Comparison of ENCODE assay signal across 10 cellular contexts in genomic region chr1:160646711-160647328, GRCh38. TPM values are rescaled to one million over a fixed set of nuclear protein-coding genes. Genes with fewer than 3 reads are reported as not detected.
DNase-seq lines count a peak whose midpoint lies in the region; ATAC-seq and FAIRE-seq lines count a peak whose summit lies in the region.
"Had no signal": no experiment of that assay in that cellular context is flagged by ENCODE, and none has a peak within 500 bp of the region (broad histone marks: within the 10 kb centered on the region; RNA-seq: fewer than 3 reads in every experiment).

Gene SLAMF1 (minus strand): TSS chr1:160647044. CDS start chr1:160646945, 99 bp downstream.

- intact Hi-C loops in activated T-helper 2 cell treated with anti-CD3 and anti-CD28 coated beads, Interferon-gamma antibody, Interleukin-2, Interleukin-4, amounts not matched to agents 10 μg/mL and 5 μg/mL and 100 μg/mL, durations not matched to agents 14 hours and 24 hours and 36 hours (cut with micrococcal nuclease) = loop anchor here (2.0 kb wide), 1 partner anchor 16 kb away; no protein-coding TSS in a partner anchor

- peak within 1 kb of the TSS; percentile 99 for H3K27ac Mint-ChIP-seq in activated T-helper 2 cell treated with anti-CD3 and anti-CD28 coated beads, Interferon-gamma antibody, Interleukin-2, Interleukin-4, amounts not matched to agents 10 μg/mL and 5 μg/mL and 100 μg/mL, durations not matched to agents 14 hours and 24 hours and 36 hours

- DNase-seq in A172 (ENCODE audit: low spot score) = peak; percentile 92
- DNase-seq in activated T-helper 2 cell treated with anti-CD3 and anti-CD28 coated beads, Interferon-gamma antibody, Interleukin-2, Interleukin-4, amounts not matched to agents 10 μg/mL and 5 μg/mL and 100 μg/mL, durations not matched to agents 14 hours and 24 hours and 36 hours (ENCODE audit: low spot score) = no peak
- DNase-seq in stimulated activated CD4-positive, alpha-beta T cell treated with anti-CD3 and anti-CD28 coated beads, Interleukin-2, amount 100 ng/mL, for 4 hours (ENCODE audit: low read depth) = peak; percentile 24
- DNase-seq in globus pallidus (ENCODE audit: low spot score) = no peak
- DNase-seq in DMS53 treated with DMSO at 0.1 percent for 48 hours (lab: John Stamatoyannopoulos, UW; ENCODE audit: unreplicated experiment) = no peak
- no peak for DNase-seq in urothelium cell line (ENCODE audit: low spot score)
- DNase-seq: right cardiac atrium had no signal

- H3K4me1 Mint-ChIP-seq in activated T-helper 2 cell treated with anti-CD3 and anti-CD28 coated beads, Interferon-gamma antibody, Interleukin-2, Interleukin-4, amounts not matched to agents 10 μg/mL and 5 μg/mL and 100 μg/mL, durations not matched to agents 14 hours and 24 hours and 36 hours (ENCODE audit: low read depth) = peaks cover 60% of the 10 kb centered on the region

- H3K36me3 Mint-ChIP-seq in activated T-helper 2 cell treated with anti-CD3 and anti-CD28 coated beads, Interferon-gamma antibody, Interleukin-2, Interleukin-4, amounts not matched to agents 10 μg/mL and 5 μg/mL and 100 μg/mL, durations not matched to agents 14 hours and 24 hours and 36 hours (ENCODE audit: low read depth) = peaks cover 66% of the 10 kb centered on the region

- H3K27me3 Mint-ChIP-seq in activated T-helper 2 cell treated with anti-CD3 and anti-CD28 coated beads, Interferon-gamma antibody, Interleukin-2, Interleukin-4, amounts not matched to agents 10 μg/mL and 5 μg/mL and 100 μg/mL, durations not matched to agents 14 hours and 24 hours and 36 hours (ENCODE audit: low read depth) = no peaks in the 10 kb centered on the region

- H3K9me3 Mint-ChIP-seq in activated T-helper 2 cell treated with anti-CD3 and anti-CD28 coated beads, Interferon-gamma antibody, Interleukin-2, Interleukin-4, amounts not matched to agents 10 μg/mL and 5 μg/mL and 100 μg/mL, durations not matched to agents 14 hours and 24 hours and 36 hours = no peaks in the 10 kb centered on the region

- ATAC-seq in GM19043 (IDR thresholded peaks at IDR 0.05; ENCODE audit: low read depth, unreplicated experiment) (peak; percentile 56), HG03457 (IDR thresholded peaks at IDR 0.05; ENCODE audit: unreplicated experiment) (peak; percentile 50)

- FAIRE-seq in urothelium cell line (lab: Jason Lieb, UNC) = no peak
- FAIRE-seq: G401.6 had no signal

- peak within 1 kb of the TSS; percentile 97 for H3K4me3 Mint-ChIP-seq in activated T-helper 2 cell treated with anti-CD3 and anti-CD28 coated beads, Interferon-gamma antibody, Interleukin-2, Interleukin-4, amounts not matched to agents 10 μg/mL and 5 μg/mL and 100 μg/mL, durations not matched to agents 14 hours and 24 hours and 36 hours (ENCODE audit: low read depth)

RNA-seq across cellular contexts. Expression of gene SLAMF1, which starts in this region (rescaled TPM):
- total RNA-seq in A172 (2014; rRNA removed; shearing (Covaris generic)) = 0.07 and 1.1 TPM in 2 replicates
- 74.6 and 78.8 TPM in 2 replicates for total RNA-seq in activated T-helper 2 cell treated with anti-CD3 and anti-CD28 coated beads, Interferon-gamma antibody, Interleukin-2, Interleukin-4, amounts not matched to agents 10 μg/mL and 5 μg/mL and 100 μg/mL, durations not matched to agents 14 hours and 24 hours and 36 hours

Comparison
In these comparisons a context has a peak if more than half of its experiments do, and no peak if none do; other contexts are left out.
1. RNA of gene SLAMF1 (total RNA-seq): 74.6 to 78.8 TPM in activated T-helper 2 cell treated with anti-CD3 and anti-CD28 coated beads, Interferon-gamma antibody, Interleukin-2, Interleukin-4, amounts not matched to agents 10 μg/mL and 5 μg/mL and 100 μg/mL, durations not matched to agents 14 hours and 24 hours and 36 hours; 0.07 to 1.1 TPM in A172; every median in the first group is over 10 times any median in the second.
2. DNase-seq: peak in A172 (single experiment) and stimulated activated CD4-positive, alpha-beta T cell treated with anti-CD3 and anti-CD28 coated beads, Interleukin-2, amount 100 ng/mL, for 4 hours (single experiment); none in activated T-helper 2 cell treated with anti-CD3 and anti-CD28 coated beads, Interferon-gamma antibody, Interleukin-2, Interleukin-4, amounts not matched to agents 10 μg/mL and 5 μg/mL and 100 μg/mL, durations not matched to agents 14 hours and 24 hours and 36 hours (single experiment), globus pallidus (single experiment), DMS53 treated with DMSO at 0.1 percent for 48 hours (single experiment) and urothelium cell line (single experiment).